ENCODE assay signal across 16 cellular contexts in genomic region chr10:78754269-78755074, GRCh38.
DNase-seq lines count a peak whose midpoint lies in the region; ATAC-seq and TF ChIP-seq lines count a peak whose summit lies in the region.
"Had no signal": no experiment of that assay in that cellular context is flagged by ENCODE, and none has a peak within 500 bp of the region (broad histone marks: within the 10 kb centered on the region; RNA-seq: fewer than 3 reads in every experiment).

No MANE protein-coding gene starts in this region.

- H3K27me3 ChIP-seq in AG04450 (ENCODE audit: control insufficient read depth, insufficient read depth, low read length) (no peaks in the 10 kb centered on the region), HL-60 (ENCODE audit: insufficient read depth, poor library complexity, severe bottlenecking) (no peaks in the 10 kb centered on the region)
- H3K27me3 ChIP-seq: vagina had no signal

- no peak for ATAC-seq in HG03565 (IDR thresholded peaks at IDR 0.05; ENCODE audit: unreplicated experiment)

- H3K9me3 ChIP-seq in AG04450 (ENCODE audit: control insufficient read depth, insufficient read depth, low read length), result no peaks in the 10 kb centered on the region
- H3K9me3 ChIP-seq: vagina had no signal

- no peak for TF ChIP-seq CTCF in AG04450 (IDR thresholded peaks at IDR 0.05; ENCODE audit: low read depth, low read length)
- no peak for TF ChIP-seq CTCF in HL-60 (IDR thresholded peaks at IDR 0.05; ENCODE audit: insufficient read depth, low read length)

- CTCF ChIA-PET in AG04450 (lab: Charles Lee), result no interaction called here

- H3K27ac ChIP-seq in AG04450 (ENCODE audit: low read depth, low read length) (no peak overlapping the region), HL-60 (replicated peaks) (no peak overlapping the region)
- H3K27ac ChIP-seq: SK-N-MC, vagina had no signal

- POLR2A ChIA-PET in AG04450 (lab: Yijun Ruan, JAX), result interaction anchor here (0.6 to 0.8 kb wide), 2 partner anchors 9 to 384 kb away, joined by 3 read pairs; no protein-coding TSS in a partner anchor

- H3K4me3 ChIP-seq in AG04450 (ENCODE audit: low read depth, low read length) (no peak overlapping the region), HL-60 (replicated peaks; ENCODE audit: insufficient read depth, low read length) (no peak overlapping the region)
- H3K4me3 ChIP-seq: SK-N-MC, vagina had no signal

- DNase-seq in AG04450 (ENCODE audit: low read depth, low spot score), result peak; percentile 54
- DNase-seq in HL-60 (ENCODE audit: low read depth in 1 of 2, low spot score in 1 of 2), result peak; percentile 65 to 69
- peak; percentile 71 for DNase-seq in astrocyte of the hippocampus (ENCODE audit: low read depth, low spot score)
- peak; percentile 86 for DNase-seq in left kidney (ENCODE audit: low read depth, low spot score)
- DNase-seq in medulla oblongata (ENCODE audit: extremely low spot score), result no peak
- DNase-seq in stimulated activated CD4-positive, alpha-beta T cell treated with anti-CD3 and anti-CD28 coated beads, Interleukin-2, amount 100 ng/mL, for 48 hours, result no peak
- no peak for DNase-seq in NCI-H446 (lab: John Stamatoyannopoulos, UW)
- DNase-seq: activated CD4-positive, alpha-beta memory T cell treated with anti-CD3 and anti-CD28 coated beads, Interleukin-2, amount 10 ng/mL, durations not matched to agents 7 days and 5 days; activated naive CD8-positive, alpha-beta T cell treated with anti-CD3 and anti-CD28 coated beads, Interleukin-2, amount 10 ng/mL, durations not matched to agents 7 days and 5 days; CD4-positive, alpha-beta memory T cell; immature natural killer cell; NCI-H446 treated with DMSO at 0.1 percent for 48 hours; occipital lobe had no signal

Comparison
In these comparisons a context has a peak if more than half of its experiments do, and no peak if none do; other contexts are left out.
1. DNase-seq: peak in AG04450 (single experiment), HL-60 (2 of 2), astrocyte of the hippocampus (single experiment) and left kidney (single experiment); none in medulla oblongata (single experiment), stimulated activated CD4-positive, alpha-beta T cell treated with anti-CD3 and anti-CD28 coated beads, Interleukin-2, amount 100 ng/mL, for 48 hours (0 of 2) and NCI-H446 (0 of 2).